Comparison of ENCODE assay signal across 25 cellular contexts in the genomic region with DNA sequence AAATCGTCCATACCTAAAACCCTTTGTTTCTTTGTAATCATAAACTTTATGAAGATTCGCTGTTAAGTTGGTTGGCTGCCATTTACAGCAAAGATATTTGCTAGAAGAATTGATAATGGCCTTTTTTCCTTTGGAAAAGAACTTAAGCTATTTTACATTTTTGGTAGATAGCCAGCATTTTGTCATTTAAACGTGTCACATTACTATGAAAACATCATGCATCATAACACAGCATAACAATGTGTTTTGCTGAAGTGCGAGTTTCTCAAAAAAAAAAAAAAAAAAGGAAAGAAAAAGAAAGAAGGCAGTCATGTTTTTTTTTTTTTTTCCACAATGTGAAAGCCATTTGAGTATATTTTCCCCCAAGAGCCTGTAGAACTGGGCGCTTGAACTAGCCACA.
"Had no signal": no experiment of that assay in that cellular context is flagged by ENCODE, and none has a peak within 500 bp of the region (broad histone marks: within the 10 kb centered on the region; RNA-seq: fewer than 3 reads in every experiment).

No MANE protein-coding gene starts in this region.

- H3K9me3 ChIP-seq: heart right ventricle, lower lobe of right lung, psoas muscle, sigmoid colon, suprapubic skin, tibial artery, upper lobe of right lung had no signal

- ATAC-seq: activated CD8-positive, alpha-beta T cell treated with anti-CD3 and anti-CD28 coated beads for 36 hours; activated T-cell treated with anti-CD3 and anti-CD28 coated beads, Interleukin-2, amount 50 U/mL, for 4 hours; activated T-helper 17 cell treated with anti-CD3 and anti-CD28 coated beads, Interleukin-2, amount 50 U/mL, for 72 hours; heart right ventricle; lower lobe of right lung; naive thymus-derived CD8-positive, alpha-beta T cell; psoas muscle; upper lobe of right lung had no signal

- H3K36me3 ChIP-seq: brain microvascular endothelial cell, lower lobe of right lung, sigmoid colon, suprapubic skin, tibial artery, upper lobe of right lung had no signal

- DNase-seq: activated B cell treated with CpG ODN at 0.5 μM for 24 hours; activated CD4-positive, alpha-beta T cell treated with anti-CD3 and anti-CD28 coated beads, Interleukin-2, amount 50 U/mL, for 1 hour; activated CD8-positive, alpha-beta T cell treated with anti-CD3 and anti-CD28 coated beads for 36 hours; activated gamma-delta T cell treated with Interleukin-2 at 50 U/mL for 16 hours; activated naive CD4-positive, alpha-beta T cell treated with anti-CD3 and anti-CD28 coated beads, Interleukin-2, amount 50 U/mL, for 16 hours; activated T-cell treated with anti-CD3 and anti-CD28 coated beads, Interleukin-2, amount 50 U/mL, for 4 hours; amniotic stem cell; brain microvascular endothelial cell; central memory CD4-positive, alpha-beta T cell; dorsolateral prefrontal cortex; effector memory CD4-positive, alpha-beta T cell; foreskin melanocyte; heart right ventricle; lower lobe of right lung; mesenchymal stem cell; naive thymus-derived CD8-positive, alpha-beta T cell; occipital lobe; psoas muscle; sigmoid colon; stimulated activated naive CD4-positive, alpha-beta T cell; tibial artery; upper lobe of right lung had no signal

- H3K4me3 ChIP-seq: dorsolateral prefrontal cortex, heart right ventricle, lower lobe of right lung, psoas muscle, sigmoid colon, suprapubic skin, tibial artery, upper lobe of right lung had no signal

- H3K4me1 ChIP-seq: lower lobe of right lung, parathyroid adenoma, psoas muscle, suprapubic skin, upper lobe of right lung had no signal

- H3K27ac ChIP-seq: brain microvascular endothelial cell, lower lobe of right lung, parathyroid adenoma, psoas muscle, sigmoid colon, suprapubic skin, tibial artery, upper lobe of right lung had no signal

- H3K27me3 ChIP-seq: brain microvascular endothelial cell, dorsolateral prefrontal cortex, heart right ventricle, sigmoid colon, suprapubic skin, tibial artery, upper lobe of right lung had no signal
